ENCODE assay signal across 8 cellular contexts in the genomic region with DNA sequence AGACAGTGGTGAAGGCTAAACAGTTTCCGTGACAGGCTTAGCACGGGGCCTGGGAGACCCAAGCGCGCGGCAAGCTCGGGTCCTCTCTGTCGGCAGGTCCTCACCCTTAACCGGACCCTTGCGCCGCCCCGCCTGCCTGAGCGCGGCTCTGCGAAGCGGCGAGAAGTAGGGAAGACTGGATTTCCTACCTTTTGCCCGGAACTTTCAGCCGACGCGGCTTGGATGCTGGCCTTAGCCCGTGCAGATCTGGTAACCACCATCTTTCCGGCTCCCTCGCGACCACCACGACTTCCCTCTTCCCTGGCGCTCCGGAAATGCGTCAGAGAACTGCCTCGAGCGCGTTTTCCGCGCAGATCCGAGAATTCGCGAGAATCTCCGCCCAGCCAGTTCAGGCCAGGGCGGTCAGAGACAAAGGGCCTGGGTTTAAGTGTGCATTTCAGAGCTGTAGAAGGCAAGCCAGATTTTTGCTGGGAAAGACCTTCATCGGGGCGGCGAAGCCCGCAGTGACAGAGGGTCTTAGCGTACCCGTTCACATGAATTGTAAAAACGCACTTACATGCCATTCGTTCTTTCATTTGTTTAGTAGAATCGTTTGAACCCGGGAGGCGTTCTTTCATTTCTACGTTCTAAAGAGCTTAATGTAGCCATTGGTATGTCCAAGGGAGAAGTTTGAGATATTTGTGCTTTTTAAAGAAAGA. TPM values are rescaled to one million over a fixed set of nuclear protein-coding genes. Genes with fewer than 3 reads are reported as not detected.
DNase-seq lines count a peak whose midpoint lies in the region; ATAC-seq and TF ChIP-seq lines count a peak whose summit lies in the region.

A gene with protein sequence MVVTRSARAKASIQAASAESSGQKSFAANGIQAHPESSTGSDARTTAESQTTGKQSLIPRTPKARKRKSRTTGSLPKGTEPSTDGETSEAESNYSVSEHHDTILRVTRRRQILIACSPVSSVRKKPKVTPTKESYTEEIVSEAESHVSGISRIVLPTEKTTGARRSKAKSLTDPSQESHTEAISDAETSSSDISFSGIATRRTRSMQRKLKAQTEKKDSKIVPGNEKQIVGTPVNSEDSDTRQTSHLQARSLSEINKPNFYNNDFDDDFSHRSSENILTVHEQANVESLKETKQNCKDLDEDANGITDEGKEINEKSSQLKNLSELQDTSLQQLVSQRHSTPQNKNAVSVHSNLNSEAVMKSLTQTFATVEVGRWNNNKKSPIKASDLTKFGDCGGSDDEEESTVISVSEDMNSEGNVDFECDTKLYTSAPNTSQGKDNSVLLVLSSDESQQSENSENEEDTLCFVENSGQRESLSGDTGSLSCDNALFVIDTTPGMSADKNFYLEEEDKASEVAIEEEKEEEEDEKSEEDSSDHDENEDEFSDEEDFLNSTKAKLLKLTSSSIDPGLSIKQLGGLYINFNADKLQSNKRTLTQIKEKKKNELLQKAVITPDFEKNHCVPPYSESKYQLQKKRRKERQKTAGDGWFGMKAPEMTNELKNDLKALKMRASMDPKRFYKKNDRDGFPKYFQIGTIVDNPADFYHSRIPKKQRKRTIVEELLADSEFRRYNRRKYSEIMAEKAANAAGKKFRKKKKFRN (minus strand): TSS at position 318 of the 698 bp plus-strand sequence. CDS start 58 bp downstream, at position 260.

- H3K4me3 Mint-ChIP-seq in activated CD4-positive, alpha-beta T cell treated with anti-CD3 and anti-CD28 coated beads, Interleukin-2, amount 10 ng/mL, durations not matched to agents 7 days and 5 days: peak within 1 kb of the TSS; percentile 89

- no peak for TF ChIP-seq CTCF in BJ (IDR thresholded peaks at IDR 0.05; ENCODE audit: insufficient read depth, low read depth, low read length)

- peaks cover 42% of the 10 kb centered on the region for H3K36me3 Mint-ChIP-seq in activated CD4-positive, alpha-beta T cell treated with anti-CD3 and anti-CD28 coated beads, Interleukin-2, amount 10 ng/mL, durations not matched to agents 7 days and 5 days (ENCODE audit: low read depth)

- peak within 1 kb of the TSS; percentile 98 for H3K27ac Mint-ChIP-seq in activated CD4-positive, alpha-beta T cell treated with anti-CD3 and anti-CD28 coated beads, Interleukin-2, amount 10 ng/mL, durations not matched to agents 7 days and 5 days

- CTCF ChIA-PET in BJ (lab: Yijun Ruan, JAX): interaction anchor here (0.9 to 1.8 kb wide), 2 partner anchors 147 to 574 kb away, joined by 3 to 5 read pairs; no protein-coding TSS in a partner anchor
- CTCF ChIA-PET in activated CD4-positive, alpha-beta T cell treated with anti-CD3 and anti-CD28 coated beads, Interleukin-2, amount 10 ng/mL, durations not matched to agents 7 days and 5 days (lab: Charles Lee): interaction anchor here (0.7 to 1.3 kb wide), 3 partner anchors 61 to 1073 kb away, joined by 3 to 4 read pairs (median 3); no protein-coding TSS in a partner anchor

- DNase-seq in BJ (ENCODE audit: low read depth) (peak; percentile 47), GM19240 (ENCODE audit: insufficient read length, low spot score) (peak; percentile 79), NCI-H526 (lab: John Stamatoyannopoulos, UW) (peak; percentile 88 to 96), cortex of kidney (lab: John Stamatoyannopoulos, UW) (peak; percentile 9), left kidney (ENCODE audit: low read depth, low spot score) (peak; percentile 99)
- peak; percentile 93 for DNase-seq in activated CD4-positive, alpha-beta T cell treated with anti-CD3 and anti-CD28 coated beads, Interleukin-2, amount 10 ng/mL, durations not matched to agents 7 days and 5 days
- DNase-seq in stimulated activated CD4-positive, alpha-beta T cell treated with anti-CD3 and anti-CD28 coated beads, Interleukin-2, amount 100 ng/mL, for 24 hours: peak; percentile 89 to 91

- peak; percentile 96 for ATAC-seq in HG03460 (IDR thresholded peaks at IDR 0.05; ENCODE audit: unreplicated experiment)

- peaks cover 6% of the 10 kb centered on the region for H3K36me3 ChIP-seq in BJ (ENCODE audit: control insufficient read depth, insufficient read depth, low read length)

- POLR2A ChIA-PET in BJ (lab: Charles Lee): interaction anchor here (0.6 to 0.7 kb wide), 2 partner anchors 197 to 547 kb away, joined by 3 to 6 read pairs; a partner anchor contains a TSS
- POLR2A ChIA-PET in activated CD4-positive, alpha-beta T cell treated with anti-CD3 and anti-CD28 coated beads, Interleukin-2, amount 10 ng/mL, durations not matched to agents 7 days and 5 days (lab: Charles Lee): interaction anchor here (0.7 kb wide), 2 partner anchors 9 to 254 kb away, joined by 3 to 5 read pairs; no protein-coding TSS in a partner anchor

- peak within 1 kb of the TSS; percentile 93 for H3K4me3 ChIP-seq in BJ (ENCODE audit: low read depth, low read length)

- H3K27me3 ChIP-seq in BJ (ENCODE audit: control insufficient read depth, insufficient read depth, low read length): no peaks in the 10 kb centered on the region

- peaks cover 45% of the 10 kb centered on the region for H3K4me1 Mint-ChIP-seq in activated CD4-positive, alpha-beta T cell treated with anti-CD3 and anti-CD28 coated beads, Interleukin-2, amount 10 ng/mL, durations not matched to agents 7 days and 5 days

- H3K27me3 Mint-ChIP-seq in activated CD4-positive, alpha-beta T cell treated with anti-CD3 and anti-CD28 coated beads, Interleukin-2, amount 10 ng/mL, durations not matched to agents 7 days and 5 days: no peaks in the 10 kb centered on the region

- H3K9me3 Mint-ChIP-seq in activated CD4-positive, alpha-beta T cell treated with anti-CD3 and anti-CD28 coated beads, Interleukin-2, amount 10 ng/mL, durations not matched to agents 7 days and 5 days: no peaks in the 10 kb centered on the region

RNA-seq across cellular contexts. Expression of the gene that starts here (rescaled TPM):
- polyA plus RNA-seq in BJ (2011; rRNA removed): 10.4 and 16.7 TPM in 2 replicates
- 11.3 and 12.2 TPM in 2 replicates for polyA minus RNA-seq in BJ (2011; rRNA and poly(A)+ RNA removed)
- total RNA-seq in activated CD4-positive, alpha-beta T cell treated with anti-CD3 and anti-CD28 coated beads, Interleukin-2, amount 10 ng/mL, durations not matched to agents 7 days and 5 days: 10 to 100 TPM; 56.4 to 57.4 TPM

Comparison
In these comparisons a context has a peak if more than half of its experiments do, and no peak if none do; other contexts are left out.
1. Peak in every context shown above with its lines: DNase-seq, ATAC-seq and H3K4me3 ChIP-seq.
2. DNase-seq: peak in every context shown above with its lines; median percentile 99 in left kidney; 93 in activated CD4-positive, alpha-beta T cell treated with anti-CD3 and anti-CD28 coated beads, Interleukin-2, amount 10 ng/mL, durations not matched to agents 7 days and 5 days; 92 in NCI-H526; 90 in stimulated activated CD4-positive, alpha-beta T cell treated with anti-CD3 and anti-CD28 coated beads, Interleukin-2, amount 100 ng/mL, for 24 hours; 79 in GM19240; 47 in BJ; 9 in cortex of kidney.